In genomic region chr10:24261627-24262026, GRCh38 we compare ENCODE assay signal across 16 cellular contexts. TPM values are rescaled to one million over a fixed set of nuclear protein-coding genes. Genes with fewer than 3 reads are reported as not detected.
DNase-seq lines count a peak whose midpoint lies in the region; ATAC-seq and TF ChIP-seq lines count a peak whose summit lies in the region.
"Had no signal": no experiment of that assay in that cellular context is flagged by ENCODE, and none has a peak within 500 bp of the region (broad histone marks: within the 10 kb centered on the region; RNA-seq: fewer than 3 reads in every experiment).

No MANE protein-coding gene starts in this region.

- peaks cover under 1 to 59% (median 40%) of the 10 kb centered on the region in 9 donors for H3K4me1 ChIP-seq in heart right ventricle
- peaks cover 57% of the 10 kb centered on the region for H3K4me1 ChIP-seq in testis
- peaks cover 18 to 90% (median 18%) of the 10 kb centered on the region in 3 donors for H3K4me1 ChIP-seq in esophagus squamous epithelium

- peak; percentile 44 to 88 (median 75) for ATAC-seq in heart right ventricle
- no peak for ATAC-seq in GM21737 (IDR thresholded peaks at IDR 0.05; ENCODE audit: unreplicated experiment)

- no peaks in the 10 kb centered on the region for H3K27me3 Mint-ChIP-seq in mesothelial cell of epicardium (ENCODE audit: low read depth)
- H3K27me3 Mint-ChIP-seq: IgD-negative memory B cell had no signal

- H3K27me3 ChIP-seq in heart right ventricle (no peaks in the 10 kb centered on the region), testis (no peaks in the 10 kb centered on the region), esophagus squamous epithelium (no peaks in the 10 kb centered on the region)

- DNase-seq in cerebellum (ENCODE audit: low spot score) (peak; percentile 14), heart right ventricle (no peak), mesothelial cell of epicardium (ENCODE audit: low spot score in 2 of 2, unreplicated experiment in 2 of 2) (no peak), testis (no peak), NCI-H524 treated with DMSO at 0.1 percent for 48 hours (lab: John Stamatoyannopoulos, UW) (no peak), esophagus squamous epithelium (lab: John Stamatoyannopoulos, UW) (no peak)
- DNase-seq: DMS79, Karpas-422, MV-4-11, NCI-H1105 treated with DMSO at 0.1 percent for 48 hours, NCI-H1694, NCI-H2081, NCI-H2171 treated with DMSO at 0.1 percent for 48 hours had no signal

- no peaks in the 10 kb centered on the region for H3K9me3 Mint-ChIP-seq in mesothelial cell of epicardium

- TF ChIP-seq POLR2A in testis (IDR thresholded peaks at IDR 0.05): no peak
- TF ChIP-seq POLR2A in esophagus squamous epithelium (IDR thresholded peaks at IDR 0.05): no peak

- H3K9me3 ChIP-seq in heart right ventricle (no peaks in the 10 kb centered on the region), testis (no peaks in the 10 kb centered on the region), esophagus squamous epithelium (no peaks in the 10 kb centered on the region)

- peaks cover 59% of the 10 kb centered on the region for H3K4me1 Mint-ChIP-seq in mesothelial cell of epicardium
- H3K4me1 Mint-ChIP-seq: IgD-negative memory B cell had no signal

- H3K27ac Mint-ChIP-seq in mesothelial cell of epicardium: peak overlapping the region; percentile 49
- H3K27ac Mint-ChIP-seq: IgD-negative memory B cell had no signal

- TF ChIP-seq CTCF in heart right ventricle (IDR thresholded peaks at IDR 0.05) (no peak), mesothelial cell of epicardium (IDR thresholded peaks at IDR 0.05; ENCODE audit: unreplicated experiment) (no peak), testis (IDR thresholded peaks at IDR 0.05) (no peak), esophagus squamous epithelium (IDR thresholded peaks at IDR 0.05) (no peak)

- H3K27ac ChIP-seq in heart right ventricle (peak overlapping the region in 4 of 10 donors; percentile 8 to 60 (median 47)), testis (peak overlapping the region; percentile 37 to 77), esophagus squamous epithelium (peak overlapping the region in 1 of 4 donors; percentile 26)

- H3K4me3 ChIP-seq in heart right ventricle (no peak overlapping the region), testis (no peak overlapping the region), esophagus squamous epithelium (no peak overlapping the region)

- no peak overlapping the region for H3K4me3 Mint-ChIP-seq in mesothelial cell of epicardium
- H3K4me3 Mint-ChIP-seq: IgD-negative memory B cell had no signal

- H3K36me3 ChIP-seq in heart right ventricle (peaks cover 0 to under 1% (median 0%) of the 10 kb centered on the region in 9 donors), testis (ENCODE audit: low read depth, missing control alignments) (no peaks in the 10 kb centered on the region), esophagus squamous epithelium (peaks cover 0 to 7% (median 0%) of the 10 kb centered on the region in 3 donors)

- peaks cover 29% of the 10 kb centered on the region for H3K36me3 Mint-ChIP-seq in mesothelial cell of epicardium
- H3K36me3 Mint-ChIP-seq: IgD-negative memory B cell had no signal

- intact Hi-C loops in heart right ventricle (cut with DNase I) (no loop called here), testis (cut with DNase I; ENCODE audit: low total_unique reads) (no loop called here), esophagus squamous epithelium (cut with DNase I) (no loop called here)

- WGBS in heart right ventricle, 2 donors: 71 to 78% methylated on average over 3 of the region's 3 CpGs
- WGBS in testis, 2 donors: 67 to 74% methylated on average over 3 of the region's 3 CpGs
- 73 to 88% methylated on average over 2 to 3 of the region's 3 CpGs for WGBS in esophagus squamous epithelium, 2 donors

RNA-seq across cellular contexts. Expression of gene KIAA1217, which starts 52.7 kb away (rescaled TPM):
- total RNA-seq in cerebellum (5.6 TPM), heart right ventricle (10 to 100 TPM; 27.9 to 49.5 (median 38.8) TPM), mesothelial cell of epicardium (155 to 167 TPM (median 161 TPM) in 3 replicates), testis (100 to 1,000 TPM; 134 to 197 TPM), esophagus squamous epithelium (10 to 100 TPM; 56.2 to 67.6 (median 66.2) TPM)
- polyA plus RNA-seq in heart right ventricle (10 to 100 TPM in 1 of 2 donors, 1 to 10 TPM in 1; 6.9 to 31.7 TPM), testis (ENCODE audit: insufficient read depth, low read depth, low replicate concordance) (40.0 TPM)
- total RNA-seq: OCI-LY7 had no signal
- polyA plus RNA-seq: IgD-negative memory B cell had no signal
